ENCODE assay signal across 2 cellular contexts in genomic region chr17:35871415-35871814, GRCh38.
TF ChIP-seq lines count a peak whose summit lies in the region.

No MANE protein-coding gene starts in this region.

TF ChIP-seq in GM12891, 5 proteins besides CTCF, POLR2A, EP300 and RAD21:
- TF ChIP-seq SPI1 (IDR thresholded peaks at IDR 0.05; ENCODE audit: low read depth, low read length) (0 out of 2 replicates have a peak, but pooled peaks have one; percentile 8), PAX5 (IDR thresholded peaks at IDR 0.05; ENCODE audit: insufficient read depth, low read length, severe bottlenecking) (no peak)

TF ChIP-seq in HepG2, 621 proteins besides CTCF, POLR2A, EP300 and RAD21:
- TF ChIP-seq POLR2AphosphoS2 (IDR thresholded peaks at IDR 0.05; ENCODE audit: low read depth, low read length) (no peak), ZBTB43 (CRISPR knock-in tag; conservative IDR thresholded peaks at IDR 0.05) (no peak), ZNF280B (CRISPR knock-in tag; IDR thresholded peaks at IDR 0.05; ENCODE audit: borderline replicate concordance) (no peak), SNAPC5 (CRISPR knock-in tag; IDR thresholded peaks at IDR 0.05; ENCODE audit: borderline replicate concordance) (no peak), ZKSCAN8 (CRISPR knock-in tag; IDR thresholded peaks at IDR 0.05; ENCODE audit: borderline replicate concordance) (no peak), SP1 (IDR thresholded peaks at IDR 0.05) (no peak), SP1 (CRISPR knock-in tag; IDR thresholded peaks at IDR 0.05) (no peak), SMARCE1 (IDR thresholded peaks at IDR 0.05; ENCODE audit: borderline replicate concordance) (no peak), ZNF232 (CRISPR knock-in tag; IDR thresholded peaks at IDR 0.05; ENCODE audit: borderline replicate concordance) (no peak), MLLT10 (CRISPR knock-in tag; IDR thresholded peaks at IDR 0.05) (no peak), ZKSCAN5 (CRISPR knock-in tag; IDR thresholded peaks at IDR 0.05) (no peak), ZMYM4 (CRISPR knock-in tag; IDR thresholded peaks at IDR 0.05) (no peak), ZMYM2 (CRISPR knock-in tag; IDR thresholded peaks at IDR 0.05) (no peak), FIP1L1 (IDR thresholded peaks at IDR 0.05; ENCODE audit: borderline replicate concordance, insufficient read depth, low read depth, low read length) (no peak), ZNF17 (CRISPR knock-in tag; IDR thresholded peaks at IDR 0.05) (no peak), ZNF20 (CRISPR knock-in tag; IDR thresholded peaks at IDR 0.05) (no peak), ZNF44 (CRISPR knock-in tag; IDR thresholded peaks at IDR 0.05) (no peak), SIN3A (IDR thresholded peaks at IDR 0.05; ENCODE audit: borderline replicate concordance, low read depth, low read length) (no peak), ESRRA (CRISPR knock-in tag; IDR thresholded peaks at IDR 0.05; ENCODE audit: low read depth) (no peak), RAD51 (IDR thresholded peaks at IDR 0.05; ENCODE audit: borderline replicate concordance) (no peak)
TF ChIP-seq in HepG2: peak in this region for 0.
